ENCODE assay signal across 11 cellular contexts in genomic region chr15:76480267-76480666, GRCh38.
"Had no signal": no experiment of that assay in that cellular context is flagged by ENCODE, and none has a peak within 500 bp of the region (broad histone marks: within the 10 kb centered on the region; RNA-seq: fewer than 3 reads in every experiment).

No MANE protein-coding gene starts in this region.

- H3K9me3 ChIP-seq: HAP-1 had no signal

- H3K27ac ChIP-seq: GM23248 had no signal

- H3K4me3 ChIP-seq: GM23248, GM23338, HAP-1 had no signal

- ATAC-seq: GM23338, HCT116 had no signal

- H3K36me3 ChIP-seq: HAP-1 had no signal

- H3K9ac ChIP-seq: GM23248 had no signal

- H3K4me1 ChIP-seq: HAP-1 had no signal

- FAIRE-seq: H1, H54 had no signal

- H3K4me2 ChIP-seq: GM23338 had no signal

- DNase-seq: GM23248, GOT3, H7, H9, HCEC 1CT, HFFc6 had no signal

- H2AFZ ChIP-seq: GM23248, GM23338 had no signal
